2 cellular contexts compared by ENCODE assay signal in genomic region chr21:44833663-44834062, GRCh38.
TF ChIP-seq lines count a peak whose summit lies in the region.

No MANE protein-coding gene starts in this region.

TF ChIP-seq in HEK293T, 16 proteins besides CTCF, POLR2A, EP300 and RAD21:
- TF ChIP-seq ARNT (IDR thresholded peaks at IDR 0.05) (no peak), PKNOX1 (IDR thresholded peaks at IDR 0.05) (0 out of 2 replicates have a peak, but pooled peaks have one; percentile 28), ZNF384 (IDR thresholded peaks at IDR 0.05) (no peak), ELF4 (IDR thresholded peaks at IDR 0.05) (no peak)

TF ChIP-seq in GM12878, 131 proteins besides CTCF, POLR2A, EP300 and RAD21:
- TF ChIP-seq TAF1 (IDR thresholded peaks at IDR 0.05; ENCODE audit: borderline replicate concordance, low read depth, low read length) (no peak), ETV6 (conservative IDR thresholded peaks at IDR 0.05 in 1 of 2, IDR thresholded peaks at IDR 0.05 in 1 of 2; ENCODE audit: borderline replicate concordance in 1 of 2, low read depth in 1 of 2) (no peak), SMAD1 (IDR thresholded peaks at IDR 0.05; ENCODE audit: low read depth, partially characterized antibody) (no peak), NR2F1 (conservative IDR thresholded peaks at IDR 0.05) (no peak), ZNF592 (IDR thresholded peaks at IDR 0.05) (no peak), RBBP5 (conservative IDR thresholded peaks at IDR 0.05) (no peak), ATF7 (IDR thresholded peaks at IDR 0.05; ENCODE audit: low read depth) (peak; percentile 58)
